18 cellular contexts compared by ENCODE assay signal in genomic region chr2:40200516-40200915, GRCh38.
"Had no signal": no experiment of that assay in that cellular context is flagged by ENCODE, and none has a peak within 500 bp of the region (broad histone marks: within the 10 kb centered on the region; RNA-seq: fewer than 3 reads in every experiment).

No MANE protein-coding gene starts in this region.

- H3K27ac Mint-ChIP-seq: activated CD4-positive, alpha-beta memory T cell treated with anti-CD3 and anti-CD28 coated beads, Interleukin-2, amount 10 ng/mL, durations not matched to agents 7 days and 5 days; activated CD4-positive, alpha-beta T cell treated with anti-CD3 and anti-CD28 coated beads for 36 hours; activated T-helper 1 cell treated with anti-CD3 and anti-CD28 coated beads, Interleukin-12 subunit alpha, Interleukin-12 subunit beta, Interleukin-2, Interleukin-4 antibody, amounts not matched to agents 30 ng/mL and 10 ng/mL and 1 ng/mL, durations not matched to agents 14 hours and 24 hours and 36 hours; immature natural killer cell had no signal

- H3K4me1 Mint-ChIP-seq: activated CD4-positive, alpha-beta memory T cell treated with anti-CD3 and anti-CD28 coated beads, Interleukin-2, amount 10 ng/mL, durations not matched to agents 7 days and 5 days; activated CD4-positive, alpha-beta T cell treated with anti-CD3 and anti-CD28 coated beads for 36 hours; immature natural killer cell; neural crest cell had no signal

- H3K27me3 ChIP-seq: adrenal gland, colonic mucosa, pancreas, thyroid gland, vagina had no signal

- ATAC-seq: activated CD4-positive, alpha-beta T cell treated with anti-CD3 and anti-CD28 coated beads for 36 hours; lower lobe of right lung; pancreas had no signal

- H3K4me1 ChIP-seq: adrenal gland, colonic mucosa, lower lobe of right lung, pancreas, thyroid gland had no signal

- H3K4me3 ChIP-seq: adrenal gland, colonic mucosa, lower lobe of right lung, pancreas, skin epidermis, thyroid gland, vagina had no signal

- DNase-seq: activated CD4-positive, alpha-beta memory T cell treated with anti-CD3 and anti-CD28 coated beads, Interleukin-2, amount 10 ng/mL, durations not matched to agents 7 days and 5 days; activated CD4-positive, alpha-beta T cell treated with anti-CD3 and anti-CD28 coated beads for 36 hours; activated CD8-positive, alpha-beta memory T cell treated with anti-CD3 and anti-CD28 coated beads, Interleukin-2, amount 50 U/mL, for 4 hours; activated naive CD4-positive, alpha-beta T cell; adrenal gland; caudate nucleus; colonic mucosa; effector CD8-positive, alpha-beta T cell; immature natural killer cell; lower lobe of right lung; pancreas; thyroid gland; WERI-Rb-1 had no signal

- H3K36me3 ChIP-seq: adrenal gland, colonic mucosa, lower lobe of right lung, pancreas, thyroid gland, vagina, WERI-Rb-1 had no signal

- H3K27me3 Mint-ChIP-seq: activated CD4-positive, alpha-beta memory T cell treated with anti-CD3 and anti-CD28 coated beads, Interleukin-2, amount 10 ng/mL, durations not matched to agents 7 days and 5 days; activated CD4-positive, alpha-beta T cell treated with anti-CD3 and anti-CD28 coated beads for 36 hours had no signal

- H3K9me3 ChIP-seq: adrenal gland, colonic mucosa, lower lobe of right lung, pancreas, thyroid gland, vagina had no signal

- H3K9me3 Mint-ChIP-seq: mesothelial cell of epicardium had no signal

- H3K27ac ChIP-seq: adrenal gland, colonic mucosa, lower lobe of right lung, pancreas, skin epidermis, thyroid gland, vagina, WERI-Rb-1 had no signal

- H3K36me3 Mint-ChIP-seq: immature natural killer cell, mesothelial cell of epicardium had no signal

- H3K4me3 Mint-ChIP-seq: activated CD4-positive, alpha-beta memory T cell treated with anti-CD3 and anti-CD28 coated beads, Interleukin-2, amount 10 ng/mL, durations not matched to agents 7 days and 5 days; activated CD4-positive, alpha-beta T cell treated with anti-CD3 and anti-CD28 coated beads for 36 hours; activated T-helper 1 cell treated with anti-CD3 and anti-CD28 coated beads, Interleukin-12 subunit alpha, Interleukin-12 subunit beta, Interleukin-2, Interleukin-4 antibody, amounts not matched to agents 30 ng/mL and 10 ng/mL and 1 ng/mL, durations not matched to agents 14 hours and 24 hours and 36 hours; immature natural killer cell; mesothelial cell of epicardium; neural crest cell had no signal
